30 cellular contexts compared by ENCODE assay signal in genomic region chr11:9200471-9200870, GRCh38.
"Had no signal": no experiment of that assay in that cellular context is flagged by ENCODE, and none has a peak within 500 bp of the region (broad histone marks: within the 10 kb centered on the region; RNA-seq: fewer than 3 reads in every experiment).

No MANE protein-coding gene starts in this region.

- H3K4me3 ChIP-seq: ascending aorta, body of pancreas, breast epithelium, K562, Peyer's patch, SJCRH30, SK-N-MC had no signal

- H3K9me3 Mint-ChIP-seq: activated CD4-positive, alpha-beta T cell treated with anti-CD3 and anti-CD28 coated beads, Interleukin-2, amount 10 ng/mL, durations not matched to agents 7 days and 5 days; activated naive CD4-positive, alpha-beta T cell treated with anti-CD3 and anti-CD28 coated beads, Interleukin-2, amount 50 U/mL, for 24 hours; activated naive CD8-positive, alpha-beta T cell treated with anti-CD3 and anti-CD28 coated beads, Interleukin-2, amount 10 ng/mL, durations not matched to agents 7 days and 5 days; activated T-cell treated with anti-CD3 and anti-CD28 coated beads, Interleukin-2, amount 50 U/mL, for 24 hours; activated T-helper 2 cell treated with anti-CD3 and anti-CD28 coated beads, Interferon-gamma antibody, Interleukin-2, Interleukin-4, amounts not matched to agents 10 μg/mL and 5 μg/mL and 100 μg/mL, durations not matched to agents 14 hours and 24 hours and 36 hours; T-helper 1 cell treated with Interleukin-12 subunit alpha and Interleukin-12 subunit beta and Interleukin-4 antibody, amounts not matched to agents 30 μg/mL and 1 μg/mL, for 36 hours; T-helper 2 cell treated with Interferon-gamma antibody and Interleukin-4, amounts not matched to agents 5 μg/mL and 100 μg/mL, for 36 hours had no signal

- H3K27me3 Mint-ChIP-seq: activated CD4-positive, alpha-beta T cell treated with anti-CD3 and anti-CD28 coated beads for 36 hours; activated CD4-positive, alpha-beta T cell treated with anti-CD3 and anti-CD28 coated beads, Interleukin-2, amount 10 ng/mL, durations not matched to agents 7 days and 5 days; activated naive CD4-positive, alpha-beta T cell treated with anti-CD3 and anti-CD28 coated beads, Interleukin-2, amount 50 U/mL, for 24 hours; activated naive CD8-positive, alpha-beta T cell treated with anti-CD3 and anti-CD28 coated beads, Interleukin-2, amount 10 ng/mL, durations not matched to agents 7 days and 5 days; activated T-cell treated with anti-CD3 and anti-CD28 coated beads, Interleukin-2, amount 50 U/mL, for 24 hours had no signal

- H3K4me3 Mint-ChIP-seq: activated CD4-positive, alpha-beta T cell treated with anti-CD3 and anti-CD28 coated beads for 36 hours; activated CD4-positive, alpha-beta T cell treated with anti-CD3 and anti-CD28 coated beads, Interleukin-2, amount 10 ng/mL, durations not matched to agents 7 days and 5 days; activated CD8-positive, alpha-beta T cell treated with anti-CD3 and anti-CD28 coated beads, Interleukin-2, amount 10 ng/mL, durations not matched to agents 7 days and 5 days; activated naive CD4-positive, alpha-beta T cell treated with anti-CD3 and anti-CD28 coated beads, Interleukin-2, amount 50 U/mL, for 24 hours; activated naive CD8-positive, alpha-beta T cell treated with anti-CD3 and anti-CD28 coated beads, Interleukin-2, amount 10 ng/mL, durations not matched to agents 7 days and 5 days; activated T-cell treated with anti-CD3 and anti-CD28 coated beads, Interleukin-2, amount 50 U/mL, for 24 hours; T-helper 1 cell treated with Interleukin-12 subunit alpha and Interleukin-12 subunit beta and Interleukin-4 antibody, amounts not matched to agents 30 μg/mL and 1 μg/mL, for 36 hours; T-helper 2 cell treated with Interferon-gamma antibody and Interleukin-4, amounts not matched to agents 5 μg/mL and 100 μg/mL, for 36 hours had no signal

- H3K4me1 ChIP-seq: ascending aorta, body of pancreas, breast epithelium, Peyer's patch, SJCRH30 had no signal

- ATAC-seq: activated CD4-positive, alpha-beta T cell treated with anti-CD3 and anti-CD28 coated beads for 36 hours; activated CD4-positive, CD25-positive, alpha-beta regulatory T cell treated with anti-CD3 and anti-CD28 coated beads, Interleukin-2, amount 50 U/mL, for 24 hours; activated CD8-positive, alpha-beta T cell treated with anti-CD3 and anti-CD28 coated beads, Interleukin-2, amount 10 ng/mL, durations not matched to agents 7 days and 5 days; body of pancreas; K562 had no signal

- H3K36me3 ChIP-seq: breast epithelium, Peyer's patch had no signal

- H3K9me3 ChIP-seq: ascending aorta, body of pancreas, breast epithelium, Peyer's patch, SJCRH30 had no signal

- DNase-seq: activated CD4-positive, alpha-beta T cell treated with anti-CD3 and anti-CD28 coated beads for 36 hours; activated CD4-positive, alpha-beta T cell treated with anti-CD3 and anti-CD28 coated beads, Interleukin-2, amount 10 ng/mL, durations not matched to agents 7 days and 5 days; activated CD4-positive, alpha-beta T cell treated with anti-CD3 and anti-CD28 coated beads, Interleukin-2, amount 50 U/mL, for 48 hours; activated CD8-positive, alpha-beta T cell treated with anti-CD3 and anti-CD28 coated beads, Interleukin-2, amount 10 ng/mL, durations not matched to agents 7 days and 5 days; activated gamma-delta T cell; activated naive CD4-positive, alpha-beta T cell treated with Interleukin-2 at 50 U/mL for 16 hours; activated naive CD8-positive, alpha-beta T cell treated with anti-CD3 and anti-CD28 coated beads, Interleukin-2, amount 10 ng/mL, durations not matched to agents 7 days and 5 days; activated T-cell treated with anti-CD3 and anti-CD28 coated beads, Interleukin-2, amount 50 U/mL, for 24 hours; amygdala; body of pancreas; central memory CD4-positive, alpha-beta T cell; NCI-H1092 treated with DMSO at 0.1 percent for 48 hours; NCI-H1417 treated with DMSO at 0.1 percent for 48 hours; NCI-H187 treated with DMSO at 0.1 percent for 48 hours; NCI-H2081; NCI-H226; NCI-H446 treated with DMSO at 0.1 percent for 48 hours; NCI-H524; Peyer's patch; RPMI8226; SJCRH30 had no signal

- H3K27me3 ChIP-seq: ascending aorta, body of pancreas, breast epithelium, Peyer's patch, SJCRH30 had no signal

- H3K27ac Mint-ChIP-seq: activated CD4-positive, alpha-beta T cell treated with anti-CD3 and anti-CD28 coated beads for 36 hours; activated CD4-positive, alpha-beta T cell treated with anti-CD3 and anti-CD28 coated beads, Interleukin-2, amount 10 ng/mL, durations not matched to agents 7 days and 5 days; activated CD8-positive, alpha-beta T cell treated with anti-CD3 and anti-CD28 coated beads, Interleukin-2, amount 10 ng/mL, durations not matched to agents 7 days and 5 days; activated naive CD4-positive, alpha-beta T cell treated with anti-CD3 and anti-CD28 coated beads, Interleukin-2, amount 50 U/mL, for 24 hours; activated naive CD8-positive, alpha-beta T cell treated with anti-CD3 and anti-CD28 coated beads, Interleukin-2, amount 10 ng/mL, durations not matched to agents 7 days and 5 days; activated T-cell treated with anti-CD3 and anti-CD28 coated beads, Interleukin-2, amount 50 U/mL, for 24 hours; activated T-helper 2 cell treated with anti-CD3 and anti-CD28 coated beads, Interferon-gamma antibody, Interleukin-2, Interleukin-4, amounts not matched to agents 10 μg/mL and 5 μg/mL and 100 μg/mL, durations not matched to agents 14 hours and 24 hours and 36 hours; T-helper 1 cell treated with Interleukin-12 subunit alpha and Interleukin-12 subunit beta and Interleukin-4 antibody, amounts not matched to agents 30 μg/mL and 1 μg/mL, for 36 hours; T-helper 2 cell treated with Interferon-gamma antibody and Interleukin-4, amounts not matched to agents 5 μg/mL and 100 μg/mL, for 36 hours had no signal

- H3K27ac ChIP-seq: ascending aorta, body of pancreas, breast epithelium, Peyer's patch, SJCRH30, SK-N-MC had no signal
